ENCODE assay signal across 8 cellular contexts in genomic region chr12:124453419-124454351, GRCh38.
DNase-seq lines count a peak whose midpoint lies in the region; ATAC-seq and TF ChIP-seq lines count a peak whose summit lies in the region.

No MANE protein-coding gene starts in this region.

- no peaks in the 10 kb centered on the region for H3K27me3 ChIP-seq in DND-41 (ENCODE audit: insufficient read depth, low read length, poor library complexity)

- no peaks in the 10 kb centered on the region for H3K27me3 Mint-ChIP-seq in activated B cell treated with CpG ODN at 0.5 μM for 24 hours

- peaks cover 58% of the 10 kb centered on the region for H3K36me3 ChIP-seq in DND-41 (ENCODE audit: insufficient read depth, low read length)

- DNase-seq in DND-41 (peak; percentile 36), HT1080 (ENCODE audit: low read depth) (peak; percentile 96), activated B cell treated with CpG ODN at 0.5 μM for 24 hours (peak; percentile 67), cardiac fibroblast (ENCODE audit: low read depth in 2 of 2) (peak; percentile 51 to 69), lung microvascular endothelial cell (ENCODE audit: low read depth in 2 of 2) (peak; percentile 83 to 91), NCI-H2171 treated with DMSO at 0.1 percent for 48 hours (lab: John Stamatoyannopoulos, UW) (no peak)
- peak; percentile 79 to 81 for DNase-seq in stimulated activated CD8-positive, alpha-beta memory T cell treated with anti-CD3 and anti-CD28 coated beads, Interleukin-15, amount 100 ng/mL, for 48 hours (ENCODE audit: low read depth in 2 of 2)

- H3K27ac Mint-ChIP-seq in activated B cell treated with CpG ODN at 0.5 μM for 24 hours, result peak overlapping the region; percentile 76

- H3K4me1 Mint-ChIP-seq in activated B cell treated with CpG ODN at 0.5 μM for 24 hours, result peaks cover 75% of the 10 kb centered on the region

- H4K20me1 ChIP-seq in DND-41 (ENCODE audit: insufficient read depth, low read length), result peaks cover 66% of the 10 kb centered on the region

- intact Hi-C loops in activated B cell treated with CpG ODN at 0.5 μM for 24 hours (cut with micrococcal nuclease), result loop anchor here (1.0 to 10.0 kb wide), 9 partner anchors 13 to 541 kb away; partner anchors contain the start of genes BRI3BP and NCOR2

- POLR2A ChIA-PET in activated B cell treated with CpG ODN at 0.5 μM for 24 hours (lab: Charles Lee), result interaction anchor here (0.7 to 5.3 kb wide), 14 partner anchors 12 to 466 kb away, joined by 3 to 62 read pairs (median 4); no protein-coding TSS in a partner anchor

- H3K4me1 ChIP-seq in DND-41 (ENCODE audit: insufficient read depth, low read length), result no peaks in the 10 kb centered on the region

- no peak overlapping the region for H3K4me3 ChIP-seq in DND-41 (ENCODE audit: low read depth in 1 of 2, low read length in 2 of 2)
- no peak overlapping the region for H3K4me3 ChIP-seq in cardiac fibroblast (replicated peaks in 1 of 2; ENCODE audit: low read depth in 2 of 2, low read length in 2 of 2)

- H2AFZ ChIP-seq in DND-41 (ENCODE audit: low read depth, low read length), result no peak overlapping the region

- H3K9ac ChIP-seq in DND-41 (ENCODE audit: low read depth, low read length), result no peak overlapping the region

- CTCF ChIA-PET in activated B cell treated with CpG ODN at 0.5 μM for 24 hours (lab: Charles Lee), result interaction anchor here (0.6 to 4.8 kb wide), 7 partner anchors 12 to 311 kb away, joined by 3 to 24 read pairs (median 3); no protein-coding TSS in a partner anchor

- TF ChIP-seq CTCF in DND-41 (IDR thresholded peaks at IDR 0.05; ENCODE audit: borderline replicate concordance, extremely low read depth, low read length, poor library complexity, severe bottlenecking) (no peak), activated B cell treated with CpG ODN at 0.5 μM for 24 hours (IDR thresholded peaks at IDR 0.05) (no peak), cardiac fibroblast (IDR thresholded peaks at IDR 0.05; ENCODE audit: low read depth, low read length) (no peak)

- peak overlapping the region; percentile 69 for H3K4me3 Mint-ChIP-seq in activated B cell treated with CpG ODN at 0.5 μM for 24 hours

- no peaks in the 10 kb centered on the region for H3K9me3 Mint-ChIP-seq in activated B cell treated with CpG ODN at 0.5 μM for 24 hours

- H3K27ac ChIP-seq in DND-41 (ENCODE audit: low read length), result peak overlapping the region; percentile 45; the same call in 1 of the 2 replicates

- ATAC-seq in DND-41 (ENCODE audit: insufficient read depth, low read depth), result peak; percentile 70
- peak; percentile 74 for ATAC-seq in GM21447 (IDR thresholded peaks at IDR 0.05; ENCODE audit: unreplicated experiment)
- ATAC-seq in activated B cell treated with CpG ODN at 0.5 μM for 24 hours (ENCODE audit: low read depth), result peak; percentile 68

- peaks cover 22% of the 10 kb centered on the region for H3K36me3 Mint-ChIP-seq in activated B cell treated with CpG ODN at 0.5 μM for 24 hours (ENCODE audit: low read depth)

- no peak overlapping the region for H3K4me2 ChIP-seq in DND-41 (ENCODE audit: insufficient read depth, low read length)

- no peaks in the 10 kb centered on the region for H3K9me3 ChIP-seq in DND-41 (ENCODE audit: insufficient read depth, low read length, severe bottlenecking)

- peaks cover 3% of the 10 kb centered on the region; the same call in 1 of the 2 replicates for H3K79me2 ChIP-seq in DND-41 (ENCODE audit: insufficient read depth, low read length)
